In genomic region chr2:96063074-96063899, GRCh38 we compare ENCODE assay signal across 7 cellular contexts. TPM values are rescaled to one million over a fixed set of nuclear protein-coding genes. Genes with fewer than 3 reads are reported as not detected.
DNase-seq lines count a peak whose midpoint lies in the region; FAIRE-seq and TF ChIP-seq lines count a peak whose summit lies in the region.
"Not testable (repeated sequence)": the region's sequence is repeated elsewhere in the genome, so short reads cannot be mapped to it uniquely, and the experiment has no call there.

No MANE protein-coding gene starts in this region.

- not testable (repeated sequence) for H3K36me3 Mint-ChIP-seq in activated CD4-positive, alpha-beta memory T cell treated with anti-CD3 and anti-CD28 coated beads for 36 hours

- H3K27me3 Mint-ChIP-seq in activated CD4-positive, alpha-beta memory T cell treated with anti-CD3 and anti-CD28 coated beads for 36 hours, result not testable (repeated sequence)

- not testable (repeated sequence) for H3K4me1 Mint-ChIP-seq in activated CD4-positive, alpha-beta memory T cell treated with anti-CD3 and anti-CD28 coated beads for 36 hours (ENCODE audit: low read depth)

- not testable (repeated sequence) for H3K4me1 ChIP-seq in small intestine (ENCODE audit: control insufficient read depth in 2 of 2, insufficient read depth in 1 of 2, low read depth in 1 of 2, low read length in 1 of 2)

- 50 to 69% (median 56%) methylated on average over 8 to 11 of the region's 12 CpGs for WGBS in small intestine, 3 donors

- not testable (repeated sequence) for H3K27me3 ChIP-seq in GM06990 (replicated peaks; ENCODE audit: control insufficient read depth, insufficient read depth, low read length); small intestine (ENCODE audit: control insufficient read depth in 2 of 2, insufficient read depth in 2 of 2, low read length in 2 of 2)

- intact Hi-C loops in activated CD4-positive, alpha-beta memory T cell treated with anti-CD3 and anti-CD28 coated beads for 36 hours (cut with micrococcal nuclease), result not testable (repeated sequence)

- not testable (repeated sequence) for H3K4me3 ChIP-seq in GM06990 (replicated peaks; ENCODE audit: low read depth, low read length); cardiac fibroblast (replicated peaks in 1 of 2; ENCODE audit: low read depth in 2 of 2, low read length in 2 of 2); small intestine (ENCODE audit: low read depth in 1 of 2, low read length in 2 of 2)

- H3K4me3 Mint-ChIP-seq in activated CD4-positive, alpha-beta memory T cell treated with anti-CD3 and anti-CD28 coated beads for 36 hours, result not testable (repeated sequence)

- FAIRE-seq in small intestine (lab: Jason Lieb, UNC), result not testable (repeated sequence)

- not testable (repeated sequence) for H3K36me3 ChIP-seq in GM06990 (ENCODE audit: control insufficient read depth, insufficient read depth, low read length); small intestine (ENCODE audit: control insufficient read depth in 2 of 2, insufficient read depth in 2 of 2, low read length in 2 of 2)

- DNase-seq in GM06990 (ENCODE audit: extremely low read depth, insufficient read length), result not testable (repeated sequence)
- peak; percentile 68 for DNase-seq in M059J (ENCODE audit: low read depth)
- peak; percentile 68 for DNase-seq in activated CD4-positive, alpha-beta memory T cell treated with anti-CD3 and anti-CD28 coated beads for 36 hours
- peak; percentile 77 to 82 for DNase-seq in cardiac fibroblast (ENCODE audit: low read depth in 2 of 2)
- peak; percentile 85 for DNase-seq in glomerular visceral epithelial cell (ENCODE audit: extremely low spot score)
- peak; percentile 79 for DNase-seq in medulla oblongata (ENCODE audit: extremely low spot score)
- DNase-seq in small intestine, result peak; percentile 40

- not testable (repeated sequence) for H3K9me3 ChIP-seq in small intestine (ENCODE audit: control insufficient read depth, low read depth)

- CTCF ChIA-PET in activated CD4-positive, alpha-beta memory T cell treated with anti-CD3 and anti-CD28 coated beads for 36 hours (lab: Charles Lee), result not testable (repeated sequence)

- H3K27ac Mint-ChIP-seq in activated CD4-positive, alpha-beta memory T cell treated with anti-CD3 and anti-CD28 coated beads for 36 hours, result not testable (repeated sequence)

- POLR2A ChIA-PET in activated CD4-positive, alpha-beta memory T cell treated with anti-CD3 and anti-CD28 coated beads for 36 hours (lab: Charles Lee), result not testable (repeated sequence)

- TF ChIP-seq CTCF in GM06990 (IDR thresholded peaks at IDR 0.05; ENCODE audit: insufficient read depth, low read length, poor library complexity, severe bottlenecking), result peak; percentile 15
- TF ChIP-seq CTCF in cardiac fibroblast (IDR thresholded peaks at IDR 0.05; ENCODE audit: low read depth, low read length), result peak; percentile 45

- not testable (repeated sequence) for H3K27ac ChIP-seq in small intestine (ENCODE audit: low read depth in 1 of 2, low read length in 1 of 2)

- H3K9me3 Mint-ChIP-seq in activated CD4-positive, alpha-beta memory T cell treated with anti-CD3 and anti-CD28 coated beads for 36 hours, result not testable (repeated sequence)

RNA-seq across cellular contexts. Expression of gene GPAT2, which starts 28.6 kb away (rescaled TPM):
- total RNA-seq in M059J (2014; rRNA removed; shearing (Covaris generic)), result not detected in 2 replicates
- 10 to 100 TPM; 15.4 to 16.4 TPM for total RNA-seq in activated CD4-positive, alpha-beta memory T cell treated with anti-CD3 and anti-CD28 coated beads for 36 hours
- 1 to 10 TPM in 1 of 3 donors, under 1 TPM in 1, not detected in 1; 0.22 to 6.5 TPM for polyA plus RNA-seq in small intestine

RNA-seq across cellular contexts. Expression of gene ADRA2B, which starts 53.1 kb away (rescaled TPM):
- total RNA-seq in M059J (2014; rRNA removed; shearing (Covaris generic)), result not detected in 2 replicates
- under 1 TPM; 0.21 to 0.36 TPM for total RNA-seq in activated CD4-positive, alpha-beta memory T cell treated with anti-CD3 and anti-CD28 coated beads for 36 hours
- 1 to 10 TPM in 1 of 3 donors, not detected in 2; 1.5 TPM for polyA plus RNA-seq in small intestine

Comparison
In these comparisons a context has a peak if more than half of its experiments do, and no peak if none do; other contexts are left out.
1. RNA of gene GPAT2, which starts 28.6 kb away (total RNA-seq): 15.4 to 16.4 TPM in activated CD4-positive, alpha-beta memory T cell treated with anti-CD3 and anti-CD28 coated beads for 36 hours; not detected in M059J; every median in the first group is over 10 times any median in the second.